In the genomic region with DNA sequence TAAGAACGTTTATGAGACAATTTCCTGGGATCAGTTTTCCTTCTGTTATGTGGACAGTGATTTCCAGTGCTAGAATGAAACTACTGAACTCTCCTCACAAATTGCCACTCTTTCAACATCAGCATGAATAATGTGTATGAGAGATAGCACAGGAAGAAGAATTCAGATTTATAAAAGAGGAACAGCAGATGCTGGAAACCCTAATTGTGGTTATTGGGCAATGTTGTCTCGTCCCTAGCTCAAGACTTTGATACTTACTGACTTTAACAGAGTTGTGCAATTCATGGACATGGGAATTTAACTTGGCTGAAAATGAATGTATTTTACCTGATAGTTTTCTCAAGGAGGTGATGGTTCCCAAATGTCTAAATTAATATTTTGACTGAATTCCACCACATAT, we compare ENCODE assay signal across 13 cellular contexts.
DNase-seq lines count a peak whose midpoint lies in the region; ATAC-seq and TF ChIP-seq lines count a peak whose summit lies in the region.
"Had no signal": no experiment of that assay in that cellular context is flagged by ENCODE, and none has a peak within 500 bp of the region (broad histone marks: within the 10 kb centered on the region; RNA-seq: fewer than 3 reads in every experiment).

No MANE protein-coding gene starts in this region.

- H3K36me3 ChIP-seq in left ventricle myocardium inferior = no peaks in the 10 kb centered on the region
- H3K36me3 ChIP-seq: SJCRH30 had no signal

- H3K27me3 Mint-ChIP-seq in stimulated activated memory B cell treated with anti-CD40 and anti-IgM and Interleukin-4, amounts not matched to agents 10 μg/mL and 1 μg/mL and 100 μg/mL, for 72 hours = no peaks in the 10 kb centered on the region
- H3K27me3 Mint-ChIP-seq in activated CD8-positive, alpha-beta T cell treated with anti-CD3 and anti-CD28 coated beads for 36 hours = no peaks in the 10 kb centered on the region
- H3K27me3 Mint-ChIP-seq: brain had no signal

- peak overlapping the region; percentile 15 for H3K27ac Mint-ChIP-seq in stimulated activated memory B cell treated with anti-CD40 and anti-IgM and Interleukin-4, amounts not matched to agents 10 μg/mL and 1 μg/mL and 100 μg/mL, for 72 hours
- H3K27ac Mint-ChIP-seq in activated CD8-positive, alpha-beta T cell treated with anti-CD3 and anti-CD28 coated beads for 36 hours = no peak overlapping the region
- H3K27ac Mint-ChIP-seq: activated T-helper 1 cell treated with anti-CD3 and anti-CD28 coated beads, Interleukin-12 subunit alpha, Interleukin-12 subunit beta, Interleukin-2, Interleukin-4 antibody, amounts not matched to agents 30 ng/mL and 10 ng/mL and 1 ng/mL, durations not matched to agents 14 hours and 24 hours and 36 hours; brain had no signal

- POLR2A ChIA-PET in activated CD8-positive, alpha-beta T cell treated with anti-CD3 and anti-CD28 coated beads for 36 hours (lab: Charles Lee) = no interaction called here

- no peaks in the 10 kb centered on the region for H3K9me3 ChIP-seq in left ventricle myocardium inferior (replicated peaks)
- H3K9me3 ChIP-seq: SJCRH30 had no signal

- H3K27me3 ChIP-seq in left ventricle myocardium inferior (ENCODE audit: low read depth) = no peaks in the 10 kb centered on the region
- H3K27me3 ChIP-seq: SJCRH30 had no signal

- ATAC-seq in Right ventricle myocardium inferior (peak; percentile 31), HG03521 (IDR thresholded peaks at IDR 0.05; ENCODE audit: unreplicated experiment) (no peak)
- ATAC-seq in stimulated activated memory B cell treated with anti-CD40 and anti-IgM and Interleukin-4, amounts not matched to agents 10 μg/mL and 1 μg/mL and 100 μg/mL, for 72 hours = peak; percentile 48
- ATAC-seq in activated CD8-positive, alpha-beta T cell treated with anti-CD3 and anti-CD28 coated beads for 36 hours = no peak

- peaks cover 11% of the 10 kb centered on the region for H3K4me1 Mint-ChIP-seq in stimulated activated memory B cell treated with anti-CD40 and anti-IgM and Interleukin-4, amounts not matched to agents 10 μg/mL and 1 μg/mL and 100 μg/mL, for 72 hours
- H3K4me1 Mint-ChIP-seq in activated CD8-positive, alpha-beta T cell treated with anti-CD3 and anti-CD28 coated beads for 36 hours (ENCODE audit: low read depth) = peaks cover 2% of the 10 kb centered on the region
- H3K4me1 Mint-ChIP-seq: brain had no signal

- H3K36me3 Mint-ChIP-seq in stimulated activated memory B cell treated with anti-CD40 and anti-IgM and Interleukin-4, amounts not matched to agents 10 μg/mL and 1 μg/mL and 100 μg/mL, for 72 hours = no peaks in the 10 kb centered on the region
- no peaks in the 10 kb centered on the region for H3K36me3 Mint-ChIP-seq in activated CD8-positive, alpha-beta T cell treated with anti-CD3 and anti-CD28 coated beads for 36 hours (ENCODE audit: low read depth)
- H3K36me3 Mint-ChIP-seq: brain had no signal

- H3K4me3 ChIP-seq in left ventricle myocardium inferior = no peak overlapping the region
- H3K4me3 ChIP-seq: SJCRH30 had no signal

- H3K4me1 ChIP-seq in left ventricle myocardium inferior = no peaks in the 10 kb centered on the region

- H3K9me3 Mint-ChIP-seq in stimulated activated memory B cell treated with anti-CD40 and anti-IgM and Interleukin-4, amounts not matched to agents 10 μg/mL and 1 μg/mL and 100 μg/mL, for 72 hours = no peaks in the 10 kb centered on the region
- no peaks in the 10 kb centered on the region for H3K9me3 Mint-ChIP-seq in activated CD8-positive, alpha-beta T cell treated with anti-CD3 and anti-CD28 coated beads for 36 hours
- H3K9me3 Mint-ChIP-seq: activated T-helper 1 cell treated with anti-CD3 and anti-CD28 coated beads, Interleukin-12 subunit alpha, Interleukin-12 subunit beta, Interleukin-2, Interleukin-4 antibody, amounts not matched to agents 30 ng/mL and 10 ng/mL and 1 ng/mL, durations not matched to agents 14 hours and 24 hours and 36 hours; brain had no signal

- no peak overlapping the region for H3K4me3 Mint-ChIP-seq in stimulated activated memory B cell treated with anti-CD40 and anti-IgM and Interleukin-4, amounts not matched to agents 10 μg/mL and 1 μg/mL and 100 μg/mL, for 72 hours
- no peak overlapping the region for H3K4me3 Mint-ChIP-seq in activated CD8-positive, alpha-beta T cell treated with anti-CD3 and anti-CD28 coated beads for 36 hours
- H3K4me3 Mint-ChIP-seq: activated T-helper 1 cell treated with anti-CD3 and anti-CD28 coated beads, Interleukin-12 subunit alpha, Interleukin-12 subunit beta, Interleukin-2, Interleukin-4 antibody, amounts not matched to agents 30 ng/mL and 10 ng/mL and 1 ng/mL, durations not matched to agents 14 hours and 24 hours and 36 hours; brain had no signal

- no peak overlapping the region for H3K27ac ChIP-seq in left ventricle myocardium inferior (replicated peaks)
- H3K27ac ChIP-seq: SJCRH30 had no signal

- DNase-seq in Right ventricle myocardium inferior (ENCODE audit: missing footprints) = no peak
- DNase-seq in left ventricle myocardium inferior = no peak
- DNase-seq in SIG-M5 treated with dmso at 0.1 percent for 504 hours (lab: John Stamatoyannopoulos, UW; ENCODE audit: unreplicated experiment) = peak; percentile 75
- peak; percentile 55 for DNase-seq in globus pallidus (ENCODE audit: low spot score)
- DNase-seq in NCI-H2029 treated with DMSO at 0.1 percent for 48 hours (lab: John Stamatoyannopoulos, UW) = no peak
- DNase-seq in activated CD8-positive, alpha-beta T cell treated with anti-CD3 and anti-CD28 coated beads for 36 hours = no peak
- DNase-seq: activated CD4-positive, alpha-beta T cell treated with anti-CD3 and anti-CD28 coated beads for 1 hour; NCI-H446; SJCRH30 had no signal

- intact Hi-C loops in Right ventricle myocardium inferior (cut with DNase I) (no loop called here), left ventricle myocardium inferior (cut with micrococcal nuclease) (no loop called here)
- intact Hi-C loops in activated CD8-positive, alpha-beta T cell treated with anti-CD3 and anti-CD28 coated beads for 36 hours (cut with micrococcal nuclease) = no loop called here

- CTCF ChIA-PET in activated CD8-positive, alpha-beta T cell treated with anti-CD3 and anti-CD28 coated beads for 36 hours (lab: Charles Lee) = interaction anchor here (2.2 kb wide), 1 partner anchor 9 kb away, joined by 4 read pairs; no protein-coding TSS in a partner anchor

- no peak for TF ChIP-seq CTCF in left ventricle myocardium inferior (IDR thresholded peaks at IDR 0.05; ENCODE audit: borderline replicate concordance)
- no peak for TF ChIP-seq CTCF in activated CD8-positive, alpha-beta T cell treated with anti-CD3 and anti-CD28 coated beads for 36 hours (IDR thresholded peaks at IDR 0.05)

Comparison
In these comparisons a context has a peak if more than half of its experiments do, and no peak if none do; other contexts are left out.
1. ATAC-seq: peak in Right ventricle myocardium inferior (single experiment) and stimulated activated memory B cell treated with anti-CD40 and anti-IgM and Interleukin-4, amounts not matched to agents 10 μg/mL and 1 μg/mL and 100 μg/mL, for 72 hours (single experiment); none in HG03521 (single experiment) and activated CD8-positive, alpha-beta T cell treated with anti-CD3 and anti-CD28 coated beads for 36 hours (single experiment).
2. DNase-seq: peak in SIG-M5 treated with dmso at 0.1 percent for 504 hours (single experiment) and globus pallidus (single experiment); none in Right ventricle myocardium inferior (single experiment), left ventricle myocardium inferior (single experiment), NCI-H2029 treated with DMSO at 0.1 percent for 48 hours (single experiment) and activated CD8-positive, alpha-beta T cell treated with anti-CD3 and anti-CD28 coated beads for 36 hours (single experiment).